Comparison of ENCODE assay signal across 9 cellular contexts in the genomic region with DNA sequence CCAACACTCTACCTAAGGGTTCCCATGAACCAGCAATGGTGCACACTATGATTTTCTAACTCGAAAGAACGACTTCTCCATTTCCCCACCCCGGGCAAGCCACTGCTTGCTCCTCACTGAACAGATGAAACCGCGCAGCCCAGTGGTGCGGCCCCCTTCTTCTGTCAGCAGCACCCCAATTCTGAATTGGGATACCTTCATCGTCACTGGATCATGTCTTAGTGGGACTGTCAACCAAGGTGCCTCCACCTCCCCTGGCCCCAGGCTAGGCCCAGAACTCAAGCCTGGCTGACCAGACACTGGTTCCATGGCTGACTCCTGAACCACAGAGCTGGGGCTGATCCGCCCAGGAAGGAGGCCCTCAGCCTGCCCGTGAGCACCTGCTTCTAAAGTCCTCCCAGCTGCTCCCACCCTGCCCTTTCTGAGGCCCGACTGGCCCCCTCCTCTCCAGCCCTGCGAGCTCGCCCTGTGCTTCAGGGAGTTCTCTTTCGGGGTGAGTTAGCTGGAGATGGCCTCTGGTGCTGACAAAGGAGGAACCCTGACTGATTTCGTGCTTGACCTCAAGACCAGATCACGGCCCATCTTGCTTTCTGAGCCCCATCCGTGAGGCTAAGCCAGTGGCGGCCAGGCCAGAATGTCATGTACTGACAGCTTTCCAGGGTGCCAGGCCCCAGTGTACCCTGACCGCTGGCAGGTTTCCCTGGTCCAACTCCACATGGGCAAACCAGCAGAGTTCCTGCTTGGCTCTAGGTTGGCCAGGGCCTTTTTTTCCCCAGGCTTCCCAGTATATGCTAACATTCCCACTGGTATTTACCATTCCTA. TPM values are rescaled to one million over a fixed set of nuclear protein-coding genes. Genes with fewer than 3 reads are reported as not detected.
DNase-seq lines count a peak whose midpoint lies in the region; ATAC-seq and TF ChIP-seq lines count a peak whose summit lies in the region.
"Had no signal": no experiment of that assay in that cellular context is flagged by ENCODE, and none has a peak within 500 bp of the region (broad histone marks: within the 10 kb centered on the region; RNA-seq: fewer than 3 reads in every experiment).

No MANE protein-coding gene starts in this region.

- H3K36me3 ChIP-seq in CD8-positive, alpha-beta memory T cell (ENCODE audit: insufficient read depth, low read length) = peaks cover 8% of the 10 kb centered on the region
- H3K36me3 ChIP-seq in left ventricle myocardium inferior (peaks cover 17% of the 10 kb centered on the region), psoas muscle (ENCODE audit: insufficient read depth in 1 of 2, low read depth in 1 of 2) (peaks cover 0 to 14% of the 10 kb centered on the region in 2 donors)

- peak overlapping the region; percentile 93 to 99 (median 98) for H3K27ac Mint-ChIP-seq in CD8-positive, alpha-beta memory T cell
- peak overlapping the region; percentile 70 for H3K27ac Mint-ChIP-seq in WTC11

- H3K4me3 Mint-ChIP-seq in CD8-positive, alpha-beta memory T cell = peak overlapping the region in 5 of 7 donors; percentile 36 to 87 (median 61)
- no peak overlapping the region for H3K4me3 Mint-ChIP-seq in WTC11

- in situ Hi-C loops in ACHN (cut with HindIII; ENCODE audit: low pct_ligation_motif_present, low pct_unique_long_range_greater_than_20kb, low sequenced_read_pairs) = no loop called here

- H3K4me3 ChIP-seq in CD8-positive, alpha-beta memory T cell (ENCODE audit: low read length) = no peak overlapping the region
- no peak overlapping the region for H3K4me3 ChIP-seq in left ventricle myocardium inferior
- no peak overlapping the region for H3K4me3 ChIP-seq in psoas muscle

- WGBS in psoas muscle, 3 donors = 48 to 64% (median 52%) methylated on average over 18 of the region's 18 CpGs

- CTCF ChIA-PET in CD8-positive, alpha-beta memory T cell (lab: Charles Lee) = interaction anchor here (1.3 to 15.2 kb wide), 3 partner anchors 24 to 52 kb away, joined by 3 to 312 read pairs (median 20); no protein-coding TSS in a partner anchor
- CTCF ChIA-PET in WTC11 (lab: Charles Lee) = no interaction called here

- H3K27ac ChIP-seq in CD8-positive, alpha-beta memory T cell (ENCODE audit: low read depth, low read length) = no peak overlapping the region
- H3K27ac ChIP-seq in left ventricle myocardium inferior (replicated peaks) (peak overlapping the region; percentile 92), psoas muscle (peak overlapping the region; percentile 92)
- H3K27ac ChIP-seq: epithelial cell of prostate had no signal

- peaks cover 99% of the 10 kb centered on the region for H3K4me1 ChIP-seq in CD8-positive, alpha-beta memory T cell (ENCODE audit: insufficient read depth, low read length)
- H3K4me1 ChIP-seq in left ventricle myocardium inferior (peaks cover 100% of the 10 kb centered on the region), psoas muscle (peaks cover 81% of the 10 kb centered on the region)

- no peaks in the 10 kb centered on the region for H3K27me3 ChIP-seq in CD8-positive, alpha-beta memory T cell (ENCODE audit: insufficient read depth, low read length, poor library complexity, severe bottlenecking)
- H3K27me3 ChIP-seq in left ventricle myocardium inferior (ENCODE audit: low read depth) (no peaks in the 10 kb centered on the region), psoas muscle (ENCODE audit: insufficient read depth in 3 of 3, low read length in 2 of 3) (no peaks in the 10 kb centered on the region)

- peaks cover 0 to 73% (median 4%) of the 10 kb centered on the region in 3 donors for H3K36me3 Mint-ChIP-seq in CD8-positive, alpha-beta memory T cell
- H3K36me3 Mint-ChIP-seq in WTC11 = peaks cover 12% of the 10 kb centered on the region

- peaks cover 99 to 100% (median 100%) of the 10 kb centered on the region in 3 donors for H3K4me1 Mint-ChIP-seq in CD8-positive, alpha-beta memory T cell
- H3K4me1 Mint-ChIP-seq in WTC11 = peaks cover 14% of the 10 kb centered on the region

- intact Hi-C loops in left ventricle myocardium inferior (cut with micrococcal nuclease) (loop anchor here (5.0 kb wide), 1 partner anchor 43 kb away; the partner anchor contains the start of gene FAM53B), psoas muscle (cut with DNase I) (loop anchor here in 1 of 2 donors (5.0 kb wide), 1 partner anchor 38 kb away; no protein-coding TSS in a partner anchor)

- TF ChIP-seq CTCF in WTC11 (IDR thresholded peaks at IDR 0.05) = no peak
- no peak for TF ChIP-seq CTCF in left ventricle myocardium inferior (IDR thresholded peaks at IDR 0.05; ENCODE audit: borderline replicate concordance)
- no peak for TF ChIP-seq CTCF in psoas muscle (IDR thresholded peaks at IDR 0.05)

- POLR2A ChIA-PET in CD8-positive, alpha-beta memory T cell (lab: Charles Lee) = interaction anchor here (0.6 kb wide), 2 partner anchors 14 to 67 kb away, joined by 3 to 7 read pairs; no protein-coding TSS in a partner anchor
- POLR2A ChIA-PET in WTC11 (lab: Charles Lee) = no interaction called here

- no peaks in the 10 kb centered on the region for H3K9me3 ChIP-seq in CD8-positive, alpha-beta memory T cell (ENCODE audit: low read length)
- H3K9me3 ChIP-seq in left ventricle myocardium inferior (replicated peaks) (no peaks in the 10 kb centered on the region), psoas muscle (no peaks in the 10 kb centered on the region)

- DNase-seq in CD8-positive, alpha-beta memory T cell = no peak
- DNase-seq in WTC11 (ENCODE audit: low spot score) = no peak
- DNase-seq in left ventricle myocardium inferior = peak; percentile 69
- DNase-seq in psoas muscle = peak; percentile 50 to 85
- no peak for DNase-seq in NCI-H526 (lab: John Stamatoyannopoulos, UW)
- no peak for DNase-seq in ACHN
- no peak for DNase-seq in D341Med (ENCODE audit: low spot score)
- no peak for DNase-seq in iPS-NIHi7 (ENCODE audit: extremely low spot score)

- ATAC-seq in WTC11 = no peak
- peak in 2 of 4 donors; percentile 26 to 36 for ATAC-seq in psoas muscle

- no peaks in the 10 kb centered on the region for H3K9me3 Mint-ChIP-seq in CD8-positive, alpha-beta memory T cell
- no peaks in the 10 kb centered on the region for H3K9me3 Mint-ChIP-seq in WTC11

- no peaks in the 10 kb centered on the region for H3K27me3 Mint-ChIP-seq in CD8-positive, alpha-beta memory T cell
- no peaks in the 10 kb centered on the region for H3K27me3 Mint-ChIP-seq in WTC11 (ENCODE audit: low read depth)

TF ChIP-seq in WTC11, 78 proteins besides CTCF, POLR2A, EP300 and RAD21:
- TF ChIP-seq, protein P1, sequence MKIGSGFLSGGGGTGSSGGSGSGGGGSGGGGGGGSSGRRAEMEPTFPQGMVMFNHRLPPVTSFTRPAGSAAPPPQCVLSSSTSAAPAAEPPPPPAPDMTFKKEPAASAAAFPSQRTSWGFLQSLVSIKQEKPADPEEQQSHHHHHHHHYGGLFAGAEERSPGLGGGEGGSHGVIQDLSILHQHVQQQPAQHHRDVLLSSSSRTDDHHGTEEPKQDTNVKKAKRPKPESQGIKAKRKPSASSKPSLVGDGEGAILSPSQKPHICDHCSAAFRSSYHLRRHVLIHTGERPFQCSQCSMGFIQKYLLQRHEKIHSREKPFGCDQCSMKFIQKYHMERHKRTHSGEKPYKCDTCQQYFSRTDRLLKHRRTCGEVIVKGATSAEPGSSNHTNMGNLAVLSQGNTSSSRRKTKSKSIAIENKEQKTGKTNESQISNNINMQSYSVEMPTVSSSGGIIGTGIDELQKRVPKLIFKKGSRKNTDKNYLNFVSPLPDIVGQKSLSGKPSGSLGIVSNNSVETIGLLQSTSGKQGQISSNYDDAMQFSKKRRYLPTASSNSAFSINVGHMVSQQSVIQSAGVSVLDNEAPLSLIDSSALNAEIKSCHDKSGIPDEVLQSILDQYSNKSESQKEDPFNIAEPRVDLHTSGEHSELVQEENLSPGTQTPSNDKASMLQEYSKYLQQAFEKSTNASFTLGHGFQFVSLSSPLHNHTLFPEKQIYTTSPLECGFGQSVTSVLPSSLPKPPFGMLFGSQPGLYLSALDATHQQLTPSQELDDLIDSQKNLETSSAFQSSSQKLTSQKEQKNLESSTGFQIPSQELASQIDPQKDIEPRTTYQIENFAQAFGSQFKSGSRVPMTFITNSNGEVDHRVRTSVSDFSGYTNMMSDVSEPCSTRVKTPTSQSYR (CRISPR knock-in tag; IDR thresholded peaks at IDR 0.05) = no peak
- no peak for TF ChIP-seq JAZF1 (CRISPR knock-in tag; IDR thresholded peaks at IDR 0.05)
- TF ChIP-seq SMAD3 (CRISPR knock-in tag; IDR thresholded peaks at IDR 0.05; ENCODE audit: borderline replicate concordance) = no peak
TF ChIP-seq in WTC11: peak in this region for 0.

RNA-seq across cellular contexts. Expression of gene FAM53B, which starts 44.5 kb away (rescaled TPM):
- 10 to 100 TPM; 28.8 to 29.2 TPM for total RNA-seq in CD8-positive, alpha-beta memory T cell
- 41.6 TPM for polyA plus RNA-seq in CD8-positive, alpha-beta memory T cell
- total RNA-seq in WTC11 (2021) = 18.7 to 21.3 TPM (median 19.9 TPM) in 3 replicates
- total RNA-seq in left ventricle myocardium inferior = 53.4 TPM
- 100 to 1,000 TPM in 1 of 4 donors, 10 to 100 TPM in 3; 31.0 to 142 (median 43.1) TPM for total RNA-seq in psoas muscle
- 100 to 1,000 TPM in 1 of 3 donors, 10 to 100 TPM in 2; 34.9 to 178 (median 55.8) TPM for polyA plus RNA-seq in psoas muscle

Comparison
In these comparisons a context has a peak if more than half of its experiments do, and no peak if none do; other contexts are left out.
1. DNase-seq: peak in left ventricle myocardium inferior (single experiment) and psoas muscle (2 of 2); none in CD8-positive, alpha-beta memory T cell (0 of 5), WTC11 (single experiment), NCI-H526 (0 of 2), ACHN (single experiment), D341Med (single experiment) and iPS-NIHi7 (single experiment).